11 cellular contexts compared by ENCODE assay signal in the genomic region with DNA sequence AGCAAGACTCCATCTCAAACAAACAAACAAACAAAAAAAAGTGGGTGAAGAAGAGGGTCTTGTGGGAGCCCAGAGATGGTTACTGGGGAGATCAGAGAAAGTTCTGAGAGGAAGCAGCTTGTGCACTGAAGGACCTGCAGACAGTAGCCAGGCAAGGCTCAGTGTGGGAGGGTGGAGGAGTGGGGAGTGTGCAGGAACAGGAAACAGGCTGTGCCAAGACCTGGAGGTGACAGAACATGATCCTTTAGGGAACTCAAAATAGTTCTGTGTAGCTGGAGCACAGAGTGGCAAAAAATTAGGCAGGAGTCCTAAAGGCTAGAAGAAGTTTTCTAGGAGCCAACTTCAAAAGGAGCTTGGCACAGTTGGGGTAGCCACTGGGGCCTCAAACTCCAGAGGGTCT. TPM values are rescaled to one million over a fixed set of nuclear protein-coding genes. Genes with fewer than 3 reads are reported as not detected.
DNase-seq lines count a peak whose midpoint lies in the region; ATAC-seq and TF ChIP-seq lines count a peak whose summit lies in the region.
"Had no signal": no experiment of that assay in that cellular context is flagged by ENCODE, and none has a peak within 500 bp of the region (broad histone marks: within the 10 kb centered on the region; RNA-seq: fewer than 3 reads in every experiment).

No MANE protein-coding gene starts in this region.

- H3K4me3 ChIP-seq in MG63, result no peak overlapping the region
- no peak overlapping the region for H3K4me3 ChIP-seq in mucosa of descending colon
- H3K4me3 ChIP-seq: body of pancreas, vagina had no signal

- intact Hi-C loops in mucosa of descending colon (cut with DNase I, micrococcal nuclease), result loop anchor here in 1 of 2 donors (10.0 kb wide), 1 partner anchor 113 kb away; the partner anchor contains the start of gene TRMO

- peak; percentile 73 for ATAC-seq in mucosa of descending colon
- no peak for ATAC-seq in GM18520 (IDR thresholded peaks at IDR 0.05; ENCODE audit: unreplicated experiment)
- ATAC-seq in HG03097 (IDR thresholded peaks at IDR 0.05; ENCODE audit: low FRiP score, unreplicated experiment), result no peak
- ATAC-seq in HG02623 (IDR thresholded peaks at IDR 0.05; ENCODE audit: unreplicated experiment), result no peak
- ATAC-seq: body of pancreas had no signal

- H3K9me3 ChIP-seq in MG63 (no peaks in the 10 kb centered on the region), mucosa of descending colon (no peaks in the 10 kb centered on the region)
- H3K9me3 ChIP-seq: body of pancreas, vagina had no signal

- no peaks in the 10 kb centered on the region for H3K27me3 ChIP-seq in MG63
- H3K27me3 ChIP-seq: body of pancreas, vagina had no signal

- DNase-seq in MG63 (peak; percentile 76), dermis blood vessel endothelial cell (peak; percentile 66), mucosa of descending colon (peak in 1 of 3 donors; percentile 52), COLO668 (lab: John Stamatoyannopoulos, UW; ENCODE audit: unreplicated experiment) (no peak)
- DNase-seq: NCI-H1417 had no signal

- TF ChIP-seq CTCF in C4-2B (conservative IDR thresholded peaks at IDR 0.05) (no peak), mucosa of descending colon (IDR thresholded peaks at IDR 0.05) (no peak)

- peaks cover 11% of the 10 kb centered on the region for H3K4me1 ChIP-seq in mucosa of descending colon (ENCODE audit: low read depth)

- H3K36me3 ChIP-seq in MG63 (no peaks in the 10 kb centered on the region), mucosa of descending colon (ENCODE audit: low read depth) (no peaks in the 10 kb centered on the region)
- H3K36me3 ChIP-seq: vagina had no signal

- peak overlapping the region; percentile 9 for H3K27ac ChIP-seq in C4-2B
- H3K27ac ChIP-seq: body of pancreas, vagina had no signal

RNA-seq across cellular contexts. Expression of gene NANS, which starts 19.2 kb away (rescaled TPM):
- 164 and 230 TPM in 2 replicates for total RNA-seq in MG63 (2014; rRNA removed; shearing (Covaris generic); ENCODE audit: low replicate concordance)
- total RNA-seq in dermis blood vessel endothelial cell (106 and 139 TPM in 2 replicates), mucosa of descending colon (100 to 1,000 TPM; 119 to 342 (median 206) TPM)

RNA-seq across cellular contexts. Expression of gene ANP32B, which starts 54.2 kb away (rescaled TPM):
- 5.2 and 7.0 TPM in 2 replicates for total RNA-seq in MG63 (2014; rRNA removed; shearing (Covaris generic); ENCODE audit: low replicate concordance)
- 6.0 and 12.9 TPM in 2 replicates for total RNA-seq in dermis blood vessel endothelial cell
- total RNA-seq in mucosa of descending colon, result 100 to 1,000 TPM; 121 to 129 (median 125) TPM
